In the genomic region with DNA sequence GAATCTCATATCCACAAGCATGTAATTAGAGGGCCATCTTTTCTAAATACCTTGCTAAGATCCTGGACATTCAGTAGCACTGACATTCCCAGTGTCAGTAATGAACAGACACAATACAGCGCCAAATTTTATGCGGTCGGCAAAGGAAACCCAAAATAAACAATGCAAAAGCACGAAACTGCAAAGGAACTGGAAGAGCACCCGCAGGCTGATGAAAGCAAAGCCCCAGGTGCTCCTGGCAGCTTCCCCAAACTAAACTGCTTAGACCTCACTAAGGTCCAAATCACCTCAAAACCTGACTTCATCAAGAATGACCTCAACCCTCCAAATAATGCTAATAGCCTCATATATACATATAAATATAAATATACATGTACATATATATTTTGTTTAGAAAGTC, we compare ENCODE assay signal across 18 cellular contexts.
DNase-seq lines count a peak whose midpoint lies in the region; TF ChIP-seq lines count a peak whose summit lies in the region.
"Had no signal": no experiment of that assay in that cellular context is flagged by ENCODE, and none has a peak within 500 bp of the region (broad histone marks: within the 10 kb centered on the region; RNA-seq: fewer than 3 reads in every experiment).

No MANE protein-coding gene starts in this region.

- intact Hi-C loops in OCI-LY7 (cut with micrococcal nuclease; ENCODE audit: unreplicated experiment), result loop anchor here (2.0 kb wide), 1 partner anchor 31 kb away; no protein-coding TSS in a partner anchor

- H3K4me1 Mint-ChIP-seq in progenitor cell of endocrine pancreas (ENCODE audit: low read depth), result peaks cover 4% of the 10 kb centered on the region

- TF ChIP-seq CTCF in MM.1S (IDR thresholded peaks at IDR 0.05; ENCODE audit: low read length) (no peak), OCI-LY7 (conservative IDR thresholded peaks at IDR 0.05; ENCODE audit: low read length) (no peak), progenitor cell of endocrine pancreas (IDR thresholded peaks at IDR 0.05; ENCODE audit: unreplicated experiment) (no peak)

- DNase-seq in MM.1S, result peak; percentile 40
- DNase-seq in OCI-LY7 (ENCODE audit: low spot score), result peak; percentile 69
- no peak for DNase-seq in progenitor cell of endocrine pancreas (ENCODE audit: low spot score, unreplicated experiment)
- DNase-seq in activated T-cell treated with anti-CD3 and anti-CD28 coated beads for 4 hours, result no peak
- no peak for DNase-seq in NCI-H1417 (lab: John Stamatoyannopoulos, UW)
- no peak for DNase-seq in NCI-H187 treated with DMSO at 0.1 percent for 48 hours (lab: John Stamatoyannopoulos, UW)
- DNase-seq: C1 segment of cervical spinal cord; Caco-2; CD4-positive, CD25-positive, alpha-beta regulatory T cell; CD8-positive, alpha-beta T cell; DMS 273 treated with DMSO at 0.1 percent for 48 hours; DMS79; EL; GDM1; GM23248; HFFc6 had no signal

- BruUV-seq in OCI-LY7 (replicated peaks; lab: Mats Ljungman, UMichigan), result no TSS peak

- no peak overlapping the region for H3K9ac ChIP-seq in MM.1S (ENCODE audit: low read length)
- H3K9ac ChIP-seq: GM23248 had no signal

- H2AFZ ChIP-seq in MM.1S (ENCODE audit: low read length) (no peak overlapping the region), OCI-LY7 (ENCODE audit: low read length) (no peak overlapping the region)
- H2AFZ ChIP-seq: GM23248 had no signal

- no peaks in the 10 kb centered on the region for H3K27me3 ChIP-seq in MM.1S (replicated peaks; ENCODE audit: insufficient read depth, low read length)

- no peaks in the 10 kb centered on the region for H3K27me3 Mint-ChIP-seq in progenitor cell of endocrine pancreas
- H3K27me3 Mint-ChIP-seq: CD4-positive, CD25-positive, alpha-beta regulatory T cell had no signal

- POLR2A ChIA-PET in OCI-LY7 (lab: Charles Lee), result interaction anchor here (1.0 to 1.6 kb wide), 8 partner anchors 9 to 72 kb away, joined by 3 to 6 read pairs (median 4); no protein-coding TSS in a partner anchor

- H3K4me2 ChIP-seq in MM.1S (ENCODE audit: low read depth, low read length), result no peak overlapping the region
- peak overlapping the region; percentile 61 for H3K4me2 ChIP-seq in OCI-LY7 (ENCODE audit: low read length)

- no peaks in the 10 kb centered on the region for H3K9me2 ChIP-seq in MM.1S (replicated peaks; ENCODE audit: insufficient read depth, low read length)
- no peaks in the 10 kb centered on the region for H3K9me2 ChIP-seq in OCI-LY7 (ENCODE audit: insufficient read depth, low read length)

- CTCF ChIA-PET in OCI-LY7 (lab: Charles Lee; ENCODE audit: unreplicated experiment), result no interaction called here

- H3K4me1 ChIP-seq in MM.1S (ENCODE audit: low read length), result peaks cover 25% of the 10 kb centered on the region
- peaks cover 76% of the 10 kb centered on the region for H3K4me1 ChIP-seq in OCI-LY7 (ENCODE audit: insufficient read depth, low read length, poor library complexity, severe bottlenecking)
- H3K4me1 ChIP-seq: HAP-1 had no signal

- H3K36me3 Mint-ChIP-seq in progenitor cell of endocrine pancreas (ENCODE audit: insufficient read depth), result peaks cover 11% of the 10 kb centered on the region

- H3K4me3 ChIP-seq in MM.1S (ENCODE audit: low read length), result no peak overlapping the region
- peak overlapping the region; percentile 11 for H3K4me3 ChIP-seq in OCI-LY7 (ENCODE audit: low read depth, low read length, poor library complexity, severe bottlenecking)
- H3K4me3 ChIP-seq: GM12878, GM23248, HAP-1 had no signal

- peak overlapping the region; percentile 43 for H3K27ac Mint-ChIP-seq in progenitor cell of endocrine pancreas
- H3K27ac Mint-ChIP-seq: CD8-positive, alpha-beta T cell; HFFc6 had no signal

- H3K36me3 ChIP-seq in MM.1S (replicated peaks; ENCODE audit: insufficient read depth, low read length), result no peaks in the 10 kb centered on the region
- H3K36me3 ChIP-seq in OCI-LY7 (ENCODE audit: insufficient read depth, low read length), result peaks cover 90% of the 10 kb centered on the region
- H3K36me3 ChIP-seq: HAP-1 had no signal

- no peak overlapping the region for H3K4me3 Mint-ChIP-seq in progenitor cell of endocrine pancreas (ENCODE audit: low read depth)
- H3K4me3 Mint-ChIP-seq: CD4-positive, CD25-positive, alpha-beta regulatory T cell; CD8-positive, alpha-beta T cell; HFFc6 had no signal

- H3K27ac ChIP-seq in MM.1S (ENCODE audit: low read length), result no peak overlapping the region; the same call in 1 of the 2 replicates
- H3K27ac ChIP-seq in OCI-LY7 (ENCODE audit: low read depth, low read length, poor library complexity, severe bottlenecking), result peak overlapping the region; percentile 54
- H3K27ac ChIP-seq: GM23248 had no signal

- 0 out of 2 replicates have a peak, but pooled peaks cover 4% of the 10 kb centered on the region for H3F3A ChIP-seq in MM.1S (ENCODE audit: insufficient read depth, low read length)

- no peaks in the 10 kb centered on the region for H3K9me3 ChIP-seq in MM.1S (replicated peaks; ENCODE audit: insufficient read depth, low read length)
- no peaks in the 10 kb centered on the region for H3K9me3 ChIP-seq in OCI-LY7 (ENCODE audit: low read length)
- H3K9me3 ChIP-seq: Caco-2, HAP-1 had no signal

- peaks cover 8% of the 10 kb centered on the region for H3K79me2 ChIP-seq in MM.1S (ENCODE audit: low read length)
- H3K79me2 ChIP-seq in OCI-LY7 (ENCODE audit: insufficient read depth, low read depth, low read length), result peaks cover 5% of the 10 kb centered on the region; the same call in 1 of the 2 replicates

- H3K9me3 Mint-ChIP-seq in progenitor cell of endocrine pancreas (ENCODE audit: low read depth), result no peaks in the 10 kb centered on the region
- H3K9me3 Mint-ChIP-seq: CD8-positive, alpha-beta T cell; HFFc6 had no signal

- H4K20me1 ChIP-seq in MM.1S (ENCODE audit: insufficient read depth, low read length) (no peaks in the 10 kb centered on the region), OCI-LY7 (ENCODE audit: insufficient read depth, low read length) (no peaks in the 10 kb centered on the region)

Comparison
In these comparisons a context has a peak if more than half of its experiments do, and no peak if none do; other contexts are left out.
1. DNase-seq: peak in MM.1S (single experiment) and OCI-LY7 (single experiment); none in progenitor cell of endocrine pancreas (single experiment), activated T-cell treated with anti-CD3 and anti-CD28 coated beads for 4 hours (single experiment), NCI-H1417 (0 of 3) and NCI-H187 treated with DMSO at 0.1 percent for 48 hours (single experiment).